18 cellular contexts compared by ENCODE assay signal in genomic region chr4:153517159-153517558, GRCh38. TPM values are rescaled to one million over a fixed set of nuclear protein-coding genes. Genes with fewer than 3 reads are reported as not detected.
DNase-seq lines count a peak whose midpoint lies in the region; ATAC-seq and TF ChIP-seq lines count a peak whose summit lies in the region.
"Had no signal": no experiment of that assay in that cellular context is flagged by ENCODE, and none has a peak within 500 bp of the region (broad histone marks: within the 10 kb centered on the region; RNA-seq: fewer than 3 reads in every experiment).

No MANE protein-coding gene starts in this region.

- CTCF ChIA-PET in CD8-positive, alpha-beta memory T cell (lab: Charles Lee): no interaction called here

- H3K36me3 Mint-ChIP-seq in CD8-positive, alpha-beta memory T cell: peaks cover 0 to 18% (median 7%) of the 10 kb centered on the region in 3 donors
- H3K36me3 Mint-ChIP-seq in activated naive CD8-positive, alpha-beta T cell: peaks cover 18% of the 10 kb centered on the region
- H3K36me3 Mint-ChIP-seq in memory B cell: peaks cover 12% of the 10 kb centered on the region

- peak overlapping the region; percentile 88 for H3K4me2 ChIP-seq in BLaER1
- H3K4me2 ChIP-seq: KMS-11 had no signal

- H3K9ac ChIP-seq in BLaER1: no peak overlapping the region
- H3K9ac ChIP-seq: KMS-11 had no signal

- peaks cover 99% of the 10 kb centered on the region for H3K4me1 ChIP-seq in BLaER1
- peaks cover 68% of the 10 kb centered on the region for H3K4me1 ChIP-seq in CD8-positive, alpha-beta memory T cell (ENCODE audit: insufficient read depth, low read length)
- H3K4me1 ChIP-seq in left ventricle myocardium inferior: peaks cover 67% of the 10 kb centered on the region

- POLR2A ChIA-PET in CD8-positive, alpha-beta memory T cell (lab: Charles Lee): interaction anchor here (0.7 to 1.9 kb wide), 3 partner anchors 19 to 52 kb away, joined by 3 to 4 read pairs (median 3); no protein-coding TSS in a partner anchor

- H3K4me1 Mint-ChIP-seq in CD8-positive, alpha-beta memory T cell: peaks cover 78 to 86% (median 86%) of the 10 kb centered on the region in 3 donors
- H3K4me1 Mint-ChIP-seq in activated naive CD8-positive, alpha-beta T cell (ENCODE audit: low read depth): peaks cover 82% of the 10 kb centered on the region
- peaks cover 72% of the 10 kb centered on the region for H3K4me1 Mint-ChIP-seq in memory B cell

- ATAC-seq in memory B cell (ENCODE audit: low read depth): no peak
- ATAC-seq: activated T-cell treated with anti-CD3 and anti-CD28 coated beads, Interleukin-2, amount 50 U/mL, for 4 hours; mucosa of descending colon; PC-3 had no signal

- no peak for TF ChIP-seq CTCF in left ventricle myocardium inferior (IDR thresholded peaks at IDR 0.05; ENCODE audit: borderline replicate concordance)

- peaks cover 100% of the 10 kb centered on the region for H4K20me1 ChIP-seq in BLaER1

- intact Hi-C loops in left ventricle myocardium inferior (cut with micrococcal nuclease): no loop called here

- H3K27ac ChIP-seq in BLaER1: peak overlapping the region; percentile 25; the same call in 1 of the 2 replicates
- no peak overlapping the region for H3K27ac ChIP-seq in CD8-positive, alpha-beta memory T cell (ENCODE audit: low read depth, low read length)
- no peak overlapping the region for H3K27ac ChIP-seq in left ventricle myocardium inferior (replicated peaks)
- H3K27ac ChIP-seq: KMS-11, SK-N-MC had no signal

- H3K9me3 ChIP-seq in BLaER1 (no peaks in the 10 kb centered on the region), left ventricle myocardium inferior (replicated peaks) (no peaks in the 10 kb centered on the region)
- H3K9me3 ChIP-seq in CD8-positive, alpha-beta memory T cell (ENCODE audit: low read length): no peaks in the 10 kb centered on the region
- H3K9me3 ChIP-seq: mucosa of descending colon had no signal

- H3K36me3 ChIP-seq in BLaER1 (peaks cover 77% of the 10 kb centered on the region), left ventricle myocardium inferior (no peaks in the 10 kb centered on the region)
- H3K36me3 ChIP-seq in CD8-positive, alpha-beta memory T cell (ENCODE audit: insufficient read depth, low read length): no peaks in the 10 kb centered on the region

- no peaks in the 10 kb centered on the region for H3K9me3 Mint-ChIP-seq in CD8-positive, alpha-beta memory T cell
- no peaks in the 10 kb centered on the region for H3K9me3 Mint-ChIP-seq in activated naive CD8-positive, alpha-beta T cell (ENCODE audit: low read depth)
- no peaks in the 10 kb centered on the region for H3K9me3 Mint-ChIP-seq in memory B cell
- H3K9me3 Mint-ChIP-seq: activated T-cell treated with anti-CD3 and anti-CD28 coated beads, Interleukin-2, amount 50 U/mL, for 4 hours had no signal

- no peak overlapping the region for H3K4me3 ChIP-seq in BLaER1
- H3K4me3 ChIP-seq in CD8-positive, alpha-beta memory T cell (ENCODE audit: low read length): no peak overlapping the region
- no peak overlapping the region for H3K4me3 ChIP-seq in left ventricle myocardium inferior
- H3K4me3 ChIP-seq: mucosa of descending colon, SK-N-MC had no signal

- H3K27me3 Mint-ChIP-seq in CD8-positive, alpha-beta memory T cell: no peaks in the 10 kb centered on the region
- H3K27me3 Mint-ChIP-seq in activated naive CD8-positive, alpha-beta T cell: no peaks in the 10 kb centered on the region
- H3K27me3 Mint-ChIP-seq in memory B cell: no peaks in the 10 kb centered on the region

- no peak for DNase-seq in CD8-positive, alpha-beta memory T cell
- DNase-seq in memory B cell (ENCODE audit: low spot score in 2 of 2) (no peak), left ventricle myocardium inferior (no peak), GM19238 (ENCODE audit: insufficient read length, low spot score) (no peak), NCI-H2081 treated with DMSO at 0.1 percent for 48 hours (lab: John Stamatoyannopoulos, UW) (no peak)
- DNase-seq in stimulated activated CD8-positive, alpha-beta memory T cell treated with anti-CD3 and anti-CD28 coated beads, Interleukin-4, amount 100 ng/mL, for 48 hours: no peak
- DNase-seq: activated CD4-positive, alpha-beta T cell treated with anti-CD3 and anti-CD28 coated beads for 4 hours; activated T-cell treated with anti-CD3 and anti-CD28 coated beads, Interleukin-2, amount 50 U/mL, for 4 hours; amniotic stem cell; mucosa of descending colon; NCI-H2107; NCI-H748 treated with DMSO at 0.1 percent for 48 hours; PC-3; stimulated activated CD4-positive, alpha-beta T cell treated with anti-CD3 and anti-CD28 coated beads, Interleukin-2, amount 100 ng/mL, for 24 hours had no signal

- H3K27ac Mint-ChIP-seq in CD8-positive, alpha-beta memory T cell: peak overlapping the region in 7 of 8 donors; percentile 12 to 88 (median 63)
- H3K27ac Mint-ChIP-seq in activated naive CD8-positive, alpha-beta T cell: peak overlapping the region; percentile 95
- H3K27ac Mint-ChIP-seq in memory B cell: peak overlapping the region; percentile 91

- H3K4me3 Mint-ChIP-seq in CD8-positive, alpha-beta memory T cell: no peak overlapping the region
- no peak overlapping the region for H3K4me3 Mint-ChIP-seq in activated naive CD8-positive, alpha-beta T cell
- no peak overlapping the region for H3K4me3 Mint-ChIP-seq in memory B cell

- H3K27me3 ChIP-seq in BLaER1 (no peaks in the 10 kb centered on the region), left ventricle myocardium inferior (ENCODE audit: low read depth) (no peaks in the 10 kb centered on the region)
- no peaks in the 10 kb centered on the region for H3K27me3 ChIP-seq in CD8-positive, alpha-beta memory T cell (ENCODE audit: insufficient read depth, low read length, poor library complexity, severe bottlenecking)

RNA-seq across cellular contexts. Expression of gene TMEM131L, which starts 51.0 kb away (rescaled TPM):
- total RNA-seq in CD8-positive, alpha-beta memory T cell: 10 to 100 TPM; 28.1 to 29.6 TPM
- polyA plus RNA-seq in CD8-positive, alpha-beta memory T cell: 28.6 TPM
- 14.9 TPM for total RNA-seq in left ventricle myocardium inferior
